18 cellular contexts compared by ENCODE assay signal in genomic region chr9:109250311-109250741, GRCh38.
A peak's percentile ranks its signal among the peaks of the same experiment; 100 is the strongest.
DNase-seq lines count a peak whose midpoint lies in the region; ATAC-seq and TF ChIP-seq lines count a peak whose summit lies in the region.
"Had no signal": no experiment of that assay in that cellular context is flagged by ENCODE, and none has a peak within 500 bp of the region (broad histone marks: within the 10 kb centered on the region; RNA-seq: fewer than 3 reads in every experiment).

No MANE protein-coding gene starts in this region.

- no peaks in the 10 kb centered on the region for H3K9me3 ChIP-seq in RWPE2 (ENCODE audit: severe bottlenecking)
- H3K9me3 ChIP-seq in stomach, result no peaks in the 10 kb centered on the region
- H3K9me3 ChIP-seq: esophagus squamous epithelium, gastroesophageal sphincter had no signal

- H3K27me3 ChIP-seq in RWPE2 (ENCODE audit: insufficient read depth, poor library complexity, severe bottlenecking), result no peaks in the 10 kb centered on the region
- H3K27me3 ChIP-seq in stomach, result no peaks in the 10 kb centered on the region

- TF ChIP-seq CTCF in RWPE2 (IDR thresholded peaks at IDR 0.05; ENCODE audit: poor library complexity, severe bottlenecking), result no peak
- no peak for TF ChIP-seq CTCF in stomach (IDR thresholded peaks at IDR 0.05)

- DNase-seq in NCI-H69 (lab: John Stamatoyannopoulos, UW) (peak; percentile 82), RWPE2 (ENCODE audit: low spot score) (no peak), left lobe of liver (ENCODE audit: low spot score) (peak; percentile 55), stomach (no peak), mesenteric fat pad (ENCODE audit: low spot score) (no peak)
- DNase-seq in activated effector memory CD4-positive, alpha-beta T cell treated with Interleukin-2 at 50 U/mL for 16 hours, result no peak
- DNase-seq: activated CD8-positive, alpha-beta T cell treated with anti-CD3 and anti-CD28 coated beads, Interleukin-2, amount 10 ng/mL, durations not matched to agents 7 days and 5 days; activated T-cell treated with anti-CD3 and anti-CD28 coated beads, Interleukin-2, amount 50 U/mL, for 1 hour; cerebellar nuclear complex; esophagus squamous epithelium; Karpas-422; kidney glomerular epithelial cell; NCI-H1048; T-helper 9 cell had no signal

- H3K4me1 ChIP-seq in RWPE2 (ENCODE audit: insufficient read depth, poor library complexity, severe bottlenecking) (peaks cover 45% of the 10 kb centered on the region), stomach (peaks cover 25 to 64% (median 48%) of the 10 kb centered on the region in 4 donors)
- H3K4me1 ChIP-seq: gastroesophageal sphincter had no signal

- intact Hi-C loops in stomach (cut with DNase I; ENCODE audit: low total_unique reads), result no loop called here

- no peak for TF ChIP-seq POLR2A in stomach (IDR thresholded peaks at IDR 0.05)

- H3K36me3 ChIP-seq in RWPE2 (ENCODE audit: low read depth), result peaks cover 12% of the 10 kb centered on the region; the same call in 1 of the 2 replicates
- no peaks in the 10 kb centered on the region for H3K36me3 ChIP-seq in stomach
- H3K36me3 ChIP-seq: esophagus squamous epithelium, gastroesophageal sphincter had no signal

- TF ChIP-seq EP300 in stomach (IDR thresholded peaks at IDR 0.05), result no peak

- no peak overlapping the region for H3K4me3 ChIP-seq in RWPE2 (ENCODE audit: severe bottlenecking)
- no peak overlapping the region for H3K4me3 ChIP-seq in stomach
- H3K4me3 ChIP-seq: esophagus squamous epithelium, gastroesophageal sphincter had no signal

- H3K27ac ChIP-seq in RWPE2 (ENCODE audit: poor library complexity, severe bottlenecking) (peak overlapping the region; percentile 73), stomach (peak overlapping the region; percentile 77 to 90 (median 84))
- H3K27ac ChIP-seq: esophagus squamous epithelium, gastroesophageal sphincter had no signal

- ATAC-seq in RWPE2 (ENCODE audit: low read depth) (no peak), left lobe of liver (peak; percentile 37), HG03469 (IDR thresholded peaks at IDR 0.05; ENCODE audit: unreplicated experiment) (no peak)
- ATAC-seq: activated CD4-positive, CD25-positive, alpha-beta regulatory T cell treated with anti-CD3 and anti-CD28 coated beads, Interleukin-2, amount 50 U/mL, for 24 hours; activated CD8-positive, alpha-beta T cell treated with anti-CD3 and anti-CD28 coated beads, Interleukin-2, amount 10 ng/mL, durations not matched to agents 7 days and 5 days; gastroesophageal sphincter; stimulated activated memory B cell treated with anti-CD40 and anti-IgM and Interleukin-4, amounts not matched to agents 10 μg/mL and 1 μg/mL and 100 μg/mL, for 72 hours had no signal

- WGBS in stomach, 5 donors, result 53 to 89% (median 67%) methylated on average over 9 to 12 of the region's 12 CpGs

Comparison
In these comparisons a context has a peak if more than half of its experiments do, and no peak if none do; other contexts are left out.
1. DNase-seq: peak in NCI-H69 (single experiment) and left lobe of liver (single experiment); none in RWPE2 (single experiment), stomach (single experiment), activated effector memory CD4-positive, alpha-beta T cell treated with Interleukin-2 at 50 U/mL for 16 hours (single experiment) and mesenteric fat pad (single experiment).